Comparison of ENCODE assay signal across 10 cellular contexts in the genomic region with DNA sequence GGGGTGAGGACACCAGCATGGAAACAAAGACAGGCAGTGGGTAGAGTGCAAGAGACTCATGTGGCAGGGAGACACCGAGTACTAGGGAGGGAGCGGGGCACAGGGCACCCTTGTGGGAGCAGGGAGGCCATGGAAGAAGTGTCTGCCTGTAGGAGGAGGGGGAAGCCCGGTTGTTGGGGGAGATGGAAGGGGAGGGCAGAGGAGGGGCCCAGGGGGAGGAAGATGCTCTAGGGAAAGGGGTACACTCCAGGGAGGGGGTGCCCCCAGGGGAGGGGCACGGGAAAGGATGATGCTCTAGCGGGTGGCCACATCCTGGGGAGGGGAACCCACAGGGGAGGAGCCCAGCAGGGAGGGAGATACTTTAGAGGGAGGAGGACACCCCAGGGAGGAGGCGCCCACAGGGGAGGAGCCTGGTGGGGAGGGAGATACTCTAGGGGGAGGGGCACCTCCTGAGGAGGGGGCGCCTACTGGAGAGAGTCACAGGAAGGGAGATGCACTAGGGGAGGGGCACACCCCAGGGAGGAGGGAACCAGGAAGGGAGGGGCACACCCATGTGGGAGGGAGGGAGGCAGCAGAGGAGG. TPM values are rescaled to one million over a fixed set of nuclear protein-coding genes. Genes with fewer than 3 reads are reported as not detected.
A peak's percentile ranks its signal among the peaks of the same experiment; 100 is the strongest.
DNase-seq lines count a peak whose midpoint lies in the region; ATAC-seq and TF ChIP-seq lines count a peak whose summit lies in the region.
"Had no signal": no experiment of that assay in that cellular context is flagged by ENCODE, and none has a peak within 500 bp of the region (broad histone marks: within the 10 kb centered on the region; RNA-seq: fewer than 3 reads in every experiment).

No MANE protein-coding gene starts in this region.

- peaks cover 6% of the 10 kb centered on the region for H3K9me3 Mint-ChIP-seq in activated T-cell treated with anti-CD3 and anti-CD28 coated beads, Interleukin-2, amount 50 U/mL, for 24 hours
- H3K9me3 Mint-ChIP-seq in osteocyte (ENCODE audit: unreplicated experiment): peaks cover 6% of the 10 kb centered on the region

- no peak for ATAC-seq in HG03280 (IDR thresholded peaks at IDR 0.05; ENCODE audit: unreplicated experiment)

- TF ChIP-seq CTCF in NB4 (IDR thresholded peaks at IDR 0.05; ENCODE audit: low read depth, low read length) (no peak), osteocyte (IDR thresholded peaks at IDR 0.05) (no peak)

- peaks cover 14% of the 10 kb centered on the region for H3K4me1 Mint-ChIP-seq in activated T-cell treated with anti-CD3 and anti-CD28 coated beads, Interleukin-2, amount 50 U/mL, for 24 hours (ENCODE audit: low read depth)
- peaks cover 4% of the 10 kb centered on the region for H3K4me1 Mint-ChIP-seq in osteocyte (ENCODE audit: unreplicated experiment)

- no peak overlapping the region for H3K4me3 ChIP-seq in NB4 (ENCODE audit: low read depth, low read length)
- H3K4me3 ChIP-seq: thyroid gland had no signal

- no peak for TF ChIP-seq POLR2A in NB4 (IDR thresholded peaks at IDR 0.05; ENCODE audit: extremely low read depth, insufficient read length)

- H3K27me3 Mint-ChIP-seq in activated T-cell treated with anti-CD3 and anti-CD28 coated beads, Interleukin-2, amount 50 U/mL, for 24 hours: peaks cover 5% of the 10 kb centered on the region
- peaks cover 3% of the 10 kb centered on the region for H3K27me3 Mint-ChIP-seq in osteocyte (ENCODE audit: unreplicated experiment)

- H3K27ac Mint-ChIP-seq in activated T-cell treated with anti-CD3 and anti-CD28 coated beads, Interleukin-2, amount 50 U/mL, for 24 hours: peak overlapping the region; percentile 59
- no peak overlapping the region for H3K27ac Mint-ChIP-seq in osteocyte (ENCODE audit: unreplicated experiment)

- H3K36me3 Mint-ChIP-seq in activated T-cell treated with anti-CD3 and anti-CD28 coated beads, Interleukin-2, amount 50 U/mL, for 24 hours (ENCODE audit: low read depth): no peaks in the 10 kb centered on the region
- H3K36me3 Mint-ChIP-seq in osteocyte (ENCODE audit: unreplicated experiment): peaks cover 45% of the 10 kb centered on the region

- peak; percentile 87 for DNase-seq in NB4 (ENCODE audit: low read depth)
- DNase-seq in activated T-cell treated with anti-CD3 and anti-CD28 coated beads, Interleukin-2, amount 50 U/mL, for 24 hours: peak; percentile 46
- DNase-seq in iPS-NIHi7 (ENCODE audit: extremely low spot score): peak; percentile 46
- peak; percentile 8 to 62 for DNase-seq in stimulated activated CD8-positive, alpha-beta memory T cell treated with anti-CD3 and anti-CD28 coated beads, Interleukin-4, amount 100 ng/mL, for 1 hour (ENCODE audit: low read depth in 2 of 2, low spot score in 1 of 2)
- DNase-seq in osteocyte (ENCODE audit: extremely low spot score, unreplicated experiment): no peak
- DNase-seq in NCI-H82 (lab: John Stamatoyannopoulos, UW): no peak
- no peak for DNase-seq in NCI-H2029 (lab: John Stamatoyannopoulos, UW)
- DNase-seq: NCI-H526 had no signal

- no peak overlapping the region for H3K4me3 Mint-ChIP-seq in activated T-cell treated with anti-CD3 and anti-CD28 coated beads, Interleukin-2, amount 50 U/mL, for 24 hours
- no peak overlapping the region for H3K4me3 Mint-ChIP-seq in osteocyte (ENCODE audit: unreplicated experiment)

RNA-seq across cellular contexts. Expression of a gene that starts 24.9 kb away (rescaled TPM):
- 294 and 296 TPM in 2 replicates for total RNA-seq in osteocyte

Comparison
In these comparisons a context has a peak if more than half of its experiments do, and no peak if none do; other contexts are left out.
1. DNase-seq: peak in NB4 (single experiment), activated T-cell treated with anti-CD3 and anti-CD28 coated beads, Interleukin-2, amount 50 U/mL, for 24 hours (single experiment), iPS-NIHi7 (single experiment) and stimulated activated CD8-positive, alpha-beta memory T cell treated with anti-CD3 and anti-CD28 coated beads, Interleukin-4, amount 100 ng/mL, for 1 hour (2 of 2); none in osteocyte (single experiment), NCI-H82 (single experiment) and NCI-H2029 (single experiment).